8 cellular contexts compared by ENCODE assay signal in genomic region chr17:48478224-48479013, GRCh38. TPM values are rescaled to one million over a fixed set of nuclear protein-coding genes. Genes with fewer than 3 reads are reported as not detected.
A peak's percentile ranks its signal among the peaks of the same experiment; 100 is the strongest.
DNase-seq lines count a peak whose midpoint lies in the region; ATAC-seq and TF ChIP-seq lines count a peak whose summit lies in the region.

No MANE protein-coding gene starts in this region.

- H3K9me2 ChIP-seq in OCI-LY7 (ENCODE audit: insufficient read depth, low read length) = no peaks in the 10 kb centered on the region

- peak; percentile 90 for DNase-seq in NK-92 treated with Interleukin-12 subunit alpha and Interleukin-12 subunit beta, amount 100 ng/mL, for 24 hours (lab: John Stamatoyannopoulos, UW)
- DNase-seq in NK-92 (lab: John Stamatoyannopoulos, UW; ENCODE audit: unreplicated experiment) (no peak), OCI-LY7 (ENCODE audit: low spot score) (no peak), natural killer cell (peak; percentile 51), caudate nucleus (lab: John Stamatoyannopoulos, UW) (no peak), posterior vena cava (ENCODE audit: low spot score) (no peak), omental fat pad (ENCODE audit: low spot score) (no peak)

- POLR2A ChIA-PET in OCI-LY7 (lab: Charles Lee) = no interaction called here

- no peaks in the 10 kb centered on the region for H3K36me3 Mint-ChIP-seq in natural killer cell

- no TSS peak for BruUV-seq in OCI-LY7 (replicated peaks; lab: Mats Ljungman, UMichigan)

- no peak overlapping the region for H3K4me3 ChIP-seq in OCI-LY7 (ENCODE audit: low read depth, low read length, poor library complexity, severe bottlenecking)

- H3K4me1 Mint-ChIP-seq in natural killer cell = peaks cover 24 to 53% of the 10 kb centered on the region in 2 donors

- intact Hi-C loops in OCI-LY7 (cut with micrococcal nuclease; ENCODE audit: unreplicated experiment) (no loop called here), natural killer cell (cut with micrococcal nuclease) (no loop called here), posterior vena cava (cut with DNase I) (no loop called here)

- H3K9me3 Mint-ChIP-seq in natural killer cell = no peaks in the 10 kb centered on the region

- H3K4me3 Mint-ChIP-seq in natural killer cell = peak overlapping the region; percentile 56

- no peaks in the 10 kb centered on the region for H4K20me1 ChIP-seq in OCI-LY7 (ENCODE audit: insufficient read depth, low read length)

- CTCF ChIA-PET in OCI-LY7 (lab: Charles Lee; ENCODE audit: unreplicated experiment) = no interaction called here

- peak overlapping the region; percentile 77 to 90 for H3K27ac Mint-ChIP-seq in natural killer cell

- H3K27ac ChIP-seq in OCI-LY7 (ENCODE audit: low read depth, low read length, poor library complexity, severe bottlenecking) = no peak overlapping the region
- no peak overlapping the region for H3K27ac ChIP-seq in caudate nucleus (ENCODE audit: low read depth, low read length)

- H3K9me3 ChIP-seq in OCI-LY7 (ENCODE audit: low read length) = no peaks in the 10 kb centered on the region

- H2AFZ ChIP-seq in OCI-LY7 (ENCODE audit: low read length) = peak overlapping the region; percentile 27; the same call in 1 of the 2 replicates

- H3K4me1 ChIP-seq in OCI-LY7 (ENCODE audit: insufficient read depth, low read length, poor library complexity, severe bottlenecking) = peaks cover 17% of the 10 kb centered on the region

- no peaks in the 10 kb centered on the region for H3K27me3 Mint-ChIP-seq in natural killer cell (ENCODE audit: low read depth in 2 of 2)

- H3K79me2 ChIP-seq in OCI-LY7 (ENCODE audit: insufficient read depth, low read depth, low read length) = no peaks in the 10 kb centered on the region

- no peak overlapping the region for H3K4me2 ChIP-seq in OCI-LY7 (ENCODE audit: low read length)

- TF ChIP-seq CTCF in OCI-LY7 (conservative IDR thresholded peaks at IDR 0.05; ENCODE audit: low read length) (no peak), natural killer cell (IDR thresholded peaks at IDR 0.05) (no peak), omental fat pad (IDR thresholded peaks at IDR 0.05) (no peak)

- ATAC-seq in HG02588 (IDR thresholded peaks at IDR 0.05; ENCODE audit: unreplicated experiment) (peak; percentile 85), natural killer cell (peak; percentile 90 to 93 (median 91)), omental fat pad (ENCODE audit: low FRiP score) (no peak)

- H3K36me3 ChIP-seq in OCI-LY7 (ENCODE audit: insufficient read depth, low read length) = no peaks in the 10 kb centered on the region

RNA-seq across cellular contexts. Expression of gene SKAP1, which starts 48.4 kb away (rescaled TPM):
- 0.13 TPM in 1 of 2 replicates, not detected in the other for total RNA-seq in OCI-LY7 (2014; rRNA removed; shearing (Covaris generic))
- 0.79 and 1.2 TPM in 2 replicates for total RNA-seq in OCI-LY7 (2022)
- 100 to 1,000 TPM; 168 to 227 (median 190) TPM for total RNA-seq in natural killer cell
- 1 to 10 TPM; 1.1 to 1.5 TPM for total RNA-seq in posterior vena cava
- 1 to 10 TPM in 2 of 4 donors, under 1 TPM in 1, not detected in 1; 0.93 to 1.9 (median 1.1) TPM for total RNA-seq in omental fat pad

RNA-seq across cellular contexts. Expression of gene HOXB1, which starts 52.4 kb away (rescaled TPM):
- total RNA-seq in OCI-LY7 (2014; rRNA removed; shearing (Covaris generic)) = not detected in 2 replicates
- not detected in 2 replicates for total RNA-seq in OCI-LY7 (2022)
- total RNA-seq in natural killer cell = not detected
- not detected for total RNA-seq in posterior vena cava
- total RNA-seq in omental fat pad = not detected

Comparison
In these comparisons a context has a peak if more than half of its experiments do, and no peak if none do; other contexts are left out.
1. DNase-seq: peak in NK-92 treated with Interleukin-12 subunit alpha and Interleukin-12 subunit beta, amount 100 ng/mL, for 24 hours (single experiment) and natural killer cell (single experiment); none in NK-92 (single experiment), OCI-LY7 (single experiment), caudate nucleus (0 of 61), posterior vena cava (single experiment) and omental fat pad (single experiment).
2. RNA of gene SKAP1, which starts 48.4 kb away (total RNA-seq): 168 to 227 TPM in natural killer cell; 1.1 to 1.5 TPM in posterior vena cava, 0.13 to 1.2 TPM in OCI-LY7 and 0.93 to 1.9 TPM in omental fat pad; every median in the first group is over 10 times any median in the second.